ENCODE assay signal across 19 cellular contexts in the genomic region with DNA sequence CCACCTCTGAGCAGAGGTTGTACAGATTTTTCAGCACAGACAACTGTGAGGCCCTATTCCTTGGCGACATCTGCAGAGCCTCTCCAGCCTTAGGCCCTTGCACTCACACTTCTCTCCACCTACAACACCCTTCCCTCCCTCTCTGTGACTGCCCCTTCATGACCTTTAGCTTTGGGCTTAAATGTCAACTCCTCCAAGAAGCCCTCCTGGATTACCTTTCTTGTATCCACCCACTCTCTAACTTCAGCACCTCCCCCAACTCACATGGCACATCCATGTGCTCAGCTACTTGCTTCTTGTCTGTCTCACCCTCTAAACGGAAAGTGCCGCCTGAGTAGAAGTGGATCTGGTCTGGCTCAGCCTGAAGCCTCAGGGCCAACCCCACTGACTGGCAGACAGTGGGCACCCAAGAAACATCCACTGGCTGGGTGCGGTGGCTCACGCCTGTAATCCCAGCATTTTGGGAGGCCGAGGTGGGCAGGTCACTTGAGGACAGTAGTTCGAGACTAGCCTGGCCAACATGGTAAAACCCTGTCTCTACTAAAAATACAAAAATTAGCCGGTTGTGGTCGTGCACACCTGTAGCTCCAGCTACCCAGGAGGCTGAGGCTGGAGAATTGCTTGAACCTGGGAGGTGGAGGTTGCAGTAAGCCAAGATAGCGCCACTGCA. TPM values are rescaled to one million over a fixed set of nuclear protein-coding genes. Genes with fewer than 3 reads are reported as not detected.
A peak's percentile ranks its signal among the peaks of the same experiment; 100 is the strongest.
DNase-seq lines count a peak whose midpoint lies in the region; ATAC-seq, FAIRE-seq and TF ChIP-seq lines count a peak whose summit lies in the region.
"Had no signal": no experiment of that assay in that cellular context is flagged by ENCODE, and none has a peak within 500 bp of the region (broad histone marks: within the 10 kb centered on the region; RNA-seq: fewer than 3 reads in every experiment).

No MANE protein-coding gene starts in this region.

- H2BK120ac ChIP-seq in H1 (replicated peaks; ENCODE audit: low read depth, low read length): no peak overlapping the region
- H2BK120ac ChIP-seq in neuronal stem cell (ENCODE audit: low read depth, low read length): no peak overlapping the region

- no peak overlapping the region for H2BK15ac ChIP-seq in H1 (ENCODE audit: low read length)
- H2BK15ac ChIP-seq in neuronal stem cell (ENCODE audit: low read length): no peak overlapping the region

- no peaks in the 10 kb centered on the region for H3K9me3 ChIP-seq in A549
- no peaks in the 10 kb centered on the region for H3K9me3 ChIP-seq in HEK293 (ENCODE audit: control insufficient read depth, insufficient read depth, low read depth, low read length)
- 0 out of 4 replicates have a peak, but pooled peaks cover 0 to 5% of the 10 kb centered on the region in 2 experiments for H3K9me3 ChIP-seq in H1 (ENCODE audit: insufficient read depth in 2 of 2, low read depth in 1 of 2, low read length in 1 of 2)
- H3K9me3 ChIP-seq in neuronal stem cell (replicated peaks in 1 of 2; ENCODE audit: control insufficient read depth in 2 of 2, insufficient read depth in 1 of 2, low read depth in 1 of 2, low read length in 2 of 2): no peaks in the 10 kb centered on the region

- H4K20me1 ChIP-seq in H1 (replicated peaks in 1 of 2; ENCODE audit: control insufficient read depth in 1 of 2, insufficient read depth in 2 of 2, low read length in 2 of 2): peaks cover 0 to 18% of the 10 kb centered on the region in 2 experiments

- H2BK12ac ChIP-seq in H1 (ENCODE audit: low read depth, low read length) (0 out of 2 replicates have a peak overlapping the region, but pooled peaks have one; percentile 9), neuronal stem cell (ENCODE audit: low read length) (no peak overlapping the region)

- TF ChIP-seq POLR2A in A549 (IDR thresholded peaks at IDR 0.05; ENCODE audit: low read length) (no peak), H1 (IDR thresholded peaks at IDR 0.05; ENCODE audit: control extremely low read depth in 1 of 2, low read depth in 2 of 2, low read length in 2 of 2) (no peak), GM12891 (IDR thresholded peaks at IDR 0.05; ENCODE audit: low read depth, low read length) (no peak)

- H3K4me3 ChIP-seq in A549: no peak overlapping the region
- H3K4me3 ChIP-seq in HEK293 (ENCODE audit: low read depth, low read length): no peak overlapping the region
- H3K4me3 ChIP-seq in H1 (ENCODE audit: extremely low read depth in 1 of 4, insufficient read depth in 2 of 4, low read depth in 3 of 4, low read length in 4 of 4): no peak overlapping the region
- H3K4me3 ChIP-seq in neuronal stem cell (ENCODE audit: low read length in 2 of 2): no peak overlapping the region

- no peak for TF ChIP-seq RAD21 in A549 (conservative IDR thresholded peaks at IDR 0.05 in 1 of 2, IDR thresholded peaks at IDR 0.05 in 1 of 2)
- no peak for TF ChIP-seq RAD21 in H1 (IDR thresholded peaks at IDR 0.05 in 1 of 2, conservative IDR thresholded peaks at IDR 0.05 in 1 of 2; ENCODE audit: low read depth in 2 of 2, low read length in 2 of 2)

- POLR2A ChIA-PET in A549 (lab: Yijun Ruan, JAX) (no interaction called here), HEK293 (lab: Yijun Ruan, JAX) (no interaction called here), H1 (lab: Charles Lee; ENCODE audit: partially characterized antibody) (interaction anchor here (0.6 kb wide), 1 partner anchor 1274 kb away, joined by 3 read pairs; no protein-coding TSS in a partner anchor)

- ATAC-seq in A549 (no peak), GM21529 (IDR thresholded peaks at IDR 0.05; ENCODE audit: unreplicated experiment) (no peak)

- H2BK20ac ChIP-seq in H1 (ENCODE audit: low read length): no peak overlapping the region

- H4K8ac ChIP-seq in H1 (ENCODE audit: extremely low read depth, insufficient read depth, low read length): no peak overlapping the region
- H4K8ac ChIP-seq in neuronal stem cell (ENCODE audit: low read depth, low read length): no peak overlapping the region

- H3K4ac ChIP-seq in H1 (replicated peaks; ENCODE audit: insufficient read length, low read depth, low read length) (no peak overlapping the region), neuronal stem cell (ENCODE audit: low read length) (no peak overlapping the region)

- no peak overlapping the region for H2AK5ac ChIP-seq in H1 (ENCODE audit: low read depth, low read length)
- H2AK5ac ChIP-seq in neuronal stem cell (ENCODE audit: low read depth, low read length): peak overlapping the region; percentile 47

- no peaks in the 10 kb centered on the region for H3K79me1 ChIP-seq in H1 (ENCODE audit: low read depth, low read length)
- H3K79me1 ChIP-seq in neuronal stem cell (ENCODE audit: low read depth, low read length): no peaks in the 10 kb centered on the region

- H3K79me2 ChIP-seq in H1 (ENCODE audit: control insufficient read depth in 1 of 2, insufficient read depth in 2 of 2, low read length in 2 of 2): no peaks in the 10 kb centered on the region

- H3K4me2 ChIP-seq in A549: no peak overlapping the region
- no peak overlapping the region for H3K4me2 ChIP-seq in H1 (ENCODE audit: insufficient read depth in 1 of 2, low read depth in 2 of 2, low read length in 2 of 2)
- H3K4me2 ChIP-seq in neuronal stem cell (ENCODE audit: insufficient read depth, low read length, poor library complexity, severe bottlenecking): no peak overlapping the region

- H2AFZ ChIP-seq in H1 (ENCODE audit: low read length) (no peak overlapping the region), neuronal stem cell (ENCODE audit: low read length) (no peak overlapping the region)

- H3K36me3 ChIP-seq in HEK293 (ENCODE audit: control insufficient read depth in 2 of 2, insufficient read depth in 1 of 2, low read length in 2 of 2): peaks cover 0 to 9% of the 10 kb centered on the region in 2 experiments; a peak in 1 of 3 replicates
- no peaks in the 10 kb centered on the region for H3K36me3 ChIP-seq in H1 (ENCODE audit: control insufficient read depth in 2 of 4, insufficient read depth in 4 of 4, low read length in 3 of 4)
- no peaks in the 10 kb centered on the region for H3K36me3 ChIP-seq in neuronal stem cell (replicated peaks in 1 of 2; ENCODE audit: control insufficient read depth in 2 of 2, insufficient read depth in 2 of 2, low read length in 2 of 2)

- H2BK5ac ChIP-seq in H1 (ENCODE audit: low read depth, low read length) (no peak overlapping the region), neuronal stem cell (ENCODE audit: low read length) (peak overlapping the region; percentile 54)

- H3K27me3 ChIP-seq in H1 (replicated peaks in 1 of 4; ENCODE audit: control insufficient read depth in 3 of 4, extremely low read depth in 1 of 4, insufficient read depth in 3 of 4, low read length in 3 of 4) (no peaks in the 10 kb centered on the region), neuronal stem cell (ENCODE audit: control insufficient read depth in 3 of 3, insufficient read depth in 3 of 3, low read depth in 1 of 3, low read length in 3 of 3) (no peaks in the 10 kb centered on the region)

- 82% methylated on average over 10 of the region's 10 CpGs for WGBS in A549 (ENCODE audit: missing lambda C conversion rate)
- whole genome bisulfite sequencing in H1 (ENCODE audit: extremely low coverage in 1 of 2, insufficient coverage in 1 of 2, insufficient read length in 1 of 2, insufficient replicate concordance in 2 of 2, low coverage in 1 of 2, low lambda C conversion rate in 2 of 2, missing lambda C conversion rate in 1 of 2), 2 experiments: 92% methylated on average over 10 of the region's 10 CpGs; no CpG with 5 or more reads in 1 of the 2 experiments
- WGBS in neuronal stem cell (ENCODE audit: extremely low coverage in 2 of 2, insufficient read length in 2 of 2, insufficient replicate concordance in 1 of 2), 2 donors: no CpG with 5 or more reads among the region's 10 CpGs

- TF ChIP-seq CTCF in A549 (IDR thresholded peaks at IDR 0.05) (no peak), HEK293 (tag by site-specific recombination; IDR thresholded peaks at IDR 0.05) (no peak), H1 (IDR thresholded peaks at IDR 0.05; ENCODE audit: control extremely low read depth in 1 of 3, insufficient read depth in 1 of 3, low read depth in 1 of 3, low read length in 3 of 3) (no peak)

- H3K56ac ChIP-seq in H1 (replicated peaks; ENCODE audit: insufficient read length, low read depth, low read length): no peak overlapping the region

- CTCF ChIA-PET in A549 (lab: Yijun Ruan, JAX): interaction anchor here (0.7 to 3.8 kb wide), 8 partner anchors 20 to 213 kb away, joined by 3 to 30 read pairs (median 3); a partner anchor contains a TSS
- CTCF ChIA-PET in HEK293 (lab: Yijun Ruan, JAX): interaction anchor here (1.4 kb wide), 1 partner anchor 34 kb away, joined by 5 read pairs; no protein-coding TSS in a partner anchor
- CTCF ChIA-PET in H1 (lab: Charles Lee; ENCODE audit: partially characterized antibody): interaction anchor here (1.1 to 2.7 kb wide), 7 partner anchors 19 to 122 kb away, joined by 3 to 13 read pairs (median 5); no protein-coding TSS in a partner anchor

- H3K4me1 ChIP-seq in A549 (peaks cover 3% of the 10 kb centered on the region; the same call in 1 of the 3 replicates), HEK293 (ENCODE audit: control insufficient read depth, insufficient read depth, low read length) (no peaks in the 10 kb centered on the region), H1 (replicated peaks in 1 of 4; ENCODE audit: control insufficient read depth in 3 of 4, insufficient read depth in 4 of 4, low read length in 3 of 4) (no peaks in the 10 kb centered on the region; a peak in 1 of 7 replicates), neuronal stem cell (ENCODE audit: control insufficient read depth in 2 of 2, insufficient read depth in 1 of 2, low read depth in 1 of 2, low read length in 2 of 2) (no peaks in the 10 kb centered on the region)

- H3K18ac ChIP-seq in H1 (ENCODE audit: extremely low read depth, low read length) (peak overlapping the region; percentile 71; the same call in 1 of the 2 replicates), neuronal stem cell (ENCODE audit: low read length) (peak overlapping the region; percentile 44)

- no peak for DNase-seq in A549 (ENCODE audit: low read depth in 1 of 2, low spot score in 1 of 2)
- DNase-seq in H1 (ENCODE audit: low read depth in 1 of 2, low spot score in 2 of 2): no peak
- no peak for DNase-seq in neuronal stem cell (ENCODE audit: low spot score)
- DNase-seq in GM12891 (ENCODE audit: insufficient read length, low spot score): no peak
- no peak for DNase-seq in iPS-NIHi11 (ENCODE audit: low spot score)
- DNase-seq: 8988T; C1 segment of cervical spinal cord; Calu3; CD4-positive, alpha-beta memory T cell; COR-L47; DMS79 treated with DMSO at 0.1 percent for 48 hours; GF-D8; GOT3; HCEC 1CT had no signal

- H3K14ac ChIP-seq in H1 (ENCODE audit: insufficient read length): no peak overlapping the region
- no peak overlapping the region for H3K14ac ChIP-seq in neuronal stem cell (ENCODE audit: low read length)

- H4K91ac ChIP-seq in H1 (replicated peaks; ENCODE audit: insufficient read length, low read length): no peak overlapping the region
- H4K91ac ChIP-seq in neuronal stem cell (ENCODE audit: low read depth, low read length, poor library complexity): no peak overlapping the region

- H3K23me2 ChIP-seq in H1 (ENCODE audit: low read depth, low read length): peaks cover 23% of the 10 kb centered on the region; the same call in 1 of the 2 replicates

- no peak for FAIRE-seq in A549 (lab: Jason Lieb, UNC)
- no peak for FAIRE-seq in H1 (lab: Jason Lieb, UNC)
- no peak for FAIRE-seq in GM12891 (lab: Jason Lieb, UNC)
- FAIRE-seq: GM12892, GM19239 had no signal

- H3K27ac ChIP-seq in A549 (no peak overlapping the region), HEK293 (ENCODE audit: extremely low read depth, low read depth, low read length) (no peak overlapping the region), H1 (ENCODE audit: low read depth, low read length) (no peak overlapping the region), neuronal stem cell (replicated peaks; ENCODE audit: low read length) (no peak overlapping the region)

- no peak for TF ChIP-seq EP300 in A549 (IDR thresholded peaks at IDR 0.05)
- no peak for TF ChIP-seq EP300 in H1 (IDR thresholded peaks at IDR 0.05; ENCODE audit: borderline replicate concordance in 1 of 2, low read depth in 2 of 2, low read length in 2 of 2)

- no peak overlapping the region for H4K5ac ChIP-seq in H1 (ENCODE audit: insufficient read length, low read depth, low read length)

- H3K9ac ChIP-seq in H1 (replicated peaks in 1 of 4; ENCODE audit: extremely low read depth in 1 of 4, low read depth in 3 of 4, low read length in 3 of 4): no peak overlapping the region
- H3K9ac ChIP-seq in neuronal stem cell (ENCODE audit: low read depth, low read length, poor library complexity): no peak overlapping the region

- H3K23ac ChIP-seq in H1 (ENCODE audit: insufficient read length): no peak overlapping the region
- H3K23ac ChIP-seq in neuronal stem cell (ENCODE audit: low read depth, low read length, poor library complexity): no peak overlapping the region

RNA-seq across cellular contexts. Expression of a gene that starts 22.1 kb away (rescaled TPM):
- polyA plus RNA-seq in A549 (2011; rRNA removed): 0.37 and 0.52 TPM in 2 replicates
- 0.15 and 0.26 TPM in 2 replicates for polyA plus RNA-seq in A549 (2012; cell fraction: cytosol; rRNA removed)
- polyA plus RNA-seq in A549 (2012; cell fraction: nucleus; rRNA removed): 0.43 and 0.53 TPM in 2 replicates
- 0.05 to 0.15 TPM (median 0.09 TPM) in 3 replicates for polyA plus RNA-seq in A549 (2017; fragmentation: RNase III; extraction: RNeasy Plus Mini Kit Qiagen cat#74134 plus additional on column Dnase treatment)
- polyA minus RNA-seq in A549 (2011; rRNA and poly(A)+ RNA removed): 0.88 and 1.2 TPM in 2 replicates
- 2.1 and 2.5 TPM in 2 replicates for total RNA-seq in H1 (2021; fragmentation: NEBNext Ultra II Directional; extraction: Animal tissue kit (Norgen Biotek cat#: 25700))
- polyA plus RNA-seq in H1 (2011; rRNA removed): 6.2 and 6.4 TPM in 2 replicates
- polyA plus RNA-seq in H1 (2011; cell fraction: cytosol; rRNA removed): 3.3 TPM
- polyA plus RNA-seq in H1 (2011; cell fraction: nucleus; rRNA removed): 7.3 TPM
- 1.8 to 3.5 TPM (median 2.6 TPM) in 4 replicates for polyA plus RNA-seq in H1 (2012, experiment 1 of 2)
- 2.1 TPM for polyA plus RNA-seq in H1 (2012, experiment 2 of 2)
- 3.2 TPM for polyA plus RNA-seq in H1 (2013, experiment 1 of 2)
- 3.2 TPM for polyA plus RNA-seq in H1 (2013, experiment 2 of 2)
- polyA minus RNA-seq in H1 (2011; rRNA and poly(A)+ RNA removed): 6.7 and 9.3 TPM in 2 replicates
- polyA minus RNA-seq in H1 (2011; cell fraction: cytosol; rRNA and poly(A)+ RNA removed): 2.4 TPM
- 4.8 TPM for polyA minus RNA-seq in H1 (2011; cell fraction: nucleus; rRNA and poly(A)+ RNA removed)
- 3.5 TPM for polyA plus RNA-seq in neuronal stem cell (2013, experiment 1 of 2)
- 3.6 TPM for polyA plus RNA-seq in neuronal stem cell (2013, experiment 2 of 2)
- polyA plus RNA-seq in GM12891 (2012; ENCODE audit: low read depth, missing spikeins): not detected
- total RNA-seq: G401 had no signal
- polyA plus RNA-seq: CD4-positive, alpha-beta memory T cell had no signal
